ENCODE assay signal across 17 cellular contexts in genomic region chr4:16133406-16133805, GRCh38. TPM values are rescaled to one million over a fixed set of nuclear protein-coding genes. Genes with fewer than 3 reads are reported as not detected.
DNase-seq lines count a peak whose midpoint lies in the region; ATAC-seq and TF ChIP-seq lines count a peak whose summit lies in the region.
"Had no signal": no experiment of that assay in that cellular context is flagged by ENCODE, and none has a peak within 500 bp of the region (broad histone marks: within the 10 kb centered on the region; RNA-seq: fewer than 3 reads in every experiment).

No MANE protein-coding gene starts in this region.

- DNase-seq in H4 (ENCODE audit: low spot score) (peak; percentile 49), NCI-H69 (lab: John Stamatoyannopoulos, UW) (peak; percentile 31), fibroblast of villous mesenchyme (ENCODE audit: low read depth) (peak; percentile 19), right cardiac atrium (no peak)
- DNase-seq in stimulated activated CD4-positive, alpha-beta T cell treated with anti-CD3 and anti-CD28 coated beads, Interleukin-15, amount 100 ng/mL, for 24 hours: no peak
- DNase-seq: Caco-2; CD4-positive, CD25-positive, alpha-beta regulatory T cell; CD8-positive, alpha-beta T cell; DMS153; DND-41; GOT3; H7; HCEC 1CT had no signal

- no peak for ATAC-seq in GM21723 (IDR thresholded peaks at IDR 0.05; ENCODE audit: unreplicated experiment)
- ATAC-seq in right cardiac atrium: no peak
- ATAC-seq: CD8-positive, alpha-beta T cell had no signal

- no peak for TF ChIP-seq CTCF in fibroblast of villous mesenchyme (IDR thresholded peaks at IDR 0.05; ENCODE audit: insufficient read depth, low read depth, low read length)

- H3K4me1 ChIP-seq in right cardiac atrium (ENCODE audit: control insufficient read depth, insufficient read depth, low read length): no peaks in the 10 kb centered on the region
- H3K4me1 ChIP-seq: BLaER1 had no signal

- no peaks in the 10 kb centered on the region for H3K9me3 ChIP-seq in right cardiac atrium (ENCODE audit: control insufficient read depth, low read length)
- H3K9me3 ChIP-seq: Caco-2 had no signal

- H3K27me3 ChIP-seq in right cardiac atrium (ENCODE audit: control insufficient read depth, insufficient read depth): no peaks in the 10 kb centered on the region
- H3K27me3 ChIP-seq: BLaER1 had no signal

- H3K27ac ChIP-seq in right cardiac atrium (ENCODE audit: low read length): no peak overlapping the region
- H3K27ac ChIP-seq: BLaER1, C4-2B had no signal

- 85% methylated on average over 1 of the region's 1 CpG for WGBS in right cardiac atrium

- intact Hi-C loops in right cardiac atrium (cut with DNase I): no loop called here

- H3K4me3 ChIP-seq in fibroblast of villous mesenchyme (ENCODE audit: low read depth, low read length): no peak overlapping the region
- no peak overlapping the region for H3K4me3 ChIP-seq in right cardiac atrium (ENCODE audit: low read length)
- H3K4me3 ChIP-seq: BLaER1 had no signal

RNA-seq across cellular contexts. Expression of gene PROM1, which starts 49.6 kb away (rescaled TPM):
- not detected in 2 replicates for total RNA-seq in H4 (2014; rRNA removed; shearing (Covaris generic))
- under 0.01 TPM in 2 replicates for total RNA-seq in fibroblast of villous mesenchyme
- total RNA-seq in right cardiac atrium: 10 to 100 TPM in 1 of 4 donors, 1 to 10 TPM in 3; 5.4 to 12.3 (median 7.3) TPM
- polyA plus RNA-seq in right cardiac atrium: 3.2 TPM
- total RNA-seq: B cell; CD8-positive, alpha-beta T cell had no signal
- polyA plus RNA-seq: CD4-positive, CD25-positive, alpha-beta regulatory T cell had no signal

Comparison
In these comparisons a context has a peak if more than half of its experiments do, and no peak if none do; other contexts are left out.
1. DNase-seq: peak in H4 (single experiment), NCI-H69 (single experiment) and fibroblast of villous mesenchyme (single experiment); none in stimulated activated CD4-positive, alpha-beta T cell treated with anti-CD3 and anti-CD28 coated beads, Interleukin-15, amount 100 ng/mL, for 24 hours (single experiment) and right cardiac atrium (0 of 3).